In genomic region chr9:68584110-68585033, GRCh38 we compare ENCODE assay signal across 8 cellular contexts. TPM values are rescaled to one million over a fixed set of nuclear protein-coding genes. Genes with fewer than 3 reads are reported as not detected.
DNase-seq lines count a peak whose midpoint lies in the region; ATAC-seq and TF ChIP-seq lines count a peak whose summit lies in the region.

No MANE protein-coding gene starts in this region.

- H3K27ac Mint-ChIP-seq in activated naive CD8-positive, alpha-beta T cell treated with anti-CD3 and anti-CD28 coated beads, Interleukin-2, amount 50 U/mL, for 24 hours, result no peak overlapping the region

- no peak overlapping the region for H3K4me3 ChIP-seq in heart left ventricle

- no peak overlapping the region for H3K4me3 Mint-ChIP-seq in activated naive CD8-positive, alpha-beta T cell treated with anti-CD3 and anti-CD28 coated beads, Interleukin-2, amount 50 U/mL, for 24 hours

- H3K36me3 Mint-ChIP-seq in activated naive CD8-positive, alpha-beta T cell treated with anti-CD3 and anti-CD28 coated beads, Interleukin-2, amount 50 U/mL, for 24 hours (ENCODE audit: low read depth), result no peaks in the 10 kb centered on the region

- peaks cover 7% of the 10 kb centered on the region for H3K27me3 Mint-ChIP-seq in activated naive CD8-positive, alpha-beta T cell treated with anti-CD3 and anti-CD28 coated beads, Interleukin-2, amount 50 U/mL, for 24 hours

- H3K4me1 Mint-ChIP-seq in activated naive CD8-positive, alpha-beta T cell treated with anti-CD3 and anti-CD28 coated beads, Interleukin-2, amount 50 U/mL, for 24 hours, result peaks cover 4% of the 10 kb centered on the region

- peak overlapping the region in 1 of 12 donors; percentile 27 for H3K27ac ChIP-seq in heart left ventricle

- TF ChIP-seq CTCF in GM12872 (IDR thresholded peaks at IDR 0.05; ENCODE audit: insufficient read depth, low read depth, low read length), result peak; percentile 99
- TF ChIP-seq CTCF in heart left ventricle (IDR thresholded peaks at IDR 0.05), result peak in 11 of 12 donors; percentile 95 to 100 (median 98)

- WGBS in heart left ventricle, 4 donors, result 26 to 29% (median 27%) methylated on average over 16 of the region's 16 CpGs

- intact Hi-C loops in heart left ventricle (cut with DNase I), result loop anchor here (1.0 to 10.0 kb wide), 26 partner anchors 93 to 443 kb away; partner anchors contain the start of gene PIP5K1B (in 2 of the 10)

- H3K9me3 ChIP-seq in heart left ventricle, result peaks cover 0 to 11% (median 0%) of the 10 kb centered on the region in 12 donors

- no peaks in the 10 kb centered on the region for H3K27me3 ChIP-seq in heart left ventricle

- H3K36me3 ChIP-seq in heart left ventricle, result no peaks in the 10 kb centered on the region

- ATAC-seq in HG02642 (IDR thresholded peaks at IDR 0.05; ENCODE audit: poor library complexity, unreplicated experiment) (peak; percentile 91), heart left ventricle (peak; percentile 91 to 98 (median 96)), GM19467 (IDR thresholded peaks at IDR 0.05; ENCODE audit: unreplicated experiment) (no peak)
- ATAC-seq in activated naive CD8-positive, alpha-beta T cell treated with anti-CD3 and anti-CD28 coated beads, Interleukin-2, amount 50 U/mL, for 24 hours, result peak; percentile 98

- no peaks in the 10 kb centered on the region for H3K4me1 ChIP-seq in heart left ventricle

- peaks cover 11% of the 10 kb centered on the region for H3K9me3 Mint-ChIP-seq in activated naive CD8-positive, alpha-beta T cell treated with anti-CD3 and anti-CD28 coated beads, Interleukin-2, amount 50 U/mL, for 24 hours

- TF ChIP-seq POLR2A in heart left ventricle (IDR thresholded peaks at IDR 0.05), result no peak

- peak; percentile 82 for DNase-seq in NCI-H1105 treated with DMSO at 0.1 percent for 48 hours (lab: John Stamatoyannopoulos, UW)
- peak; percentile 74 to 85 for DNase-seq in SW 1271 (lab: John Stamatoyannopoulos, UW)
- peak; percentile 84 for DNase-seq in activated naive CD8-positive, alpha-beta T cell treated with anti-CD3 and anti-CD28 coated beads, Interleukin-2, amount 50 U/mL, for 24 hours
- DNase-seq in heart left ventricle, result peak; percentile 82 to 91 (median 86)
- DNase-seq in putamen (ENCODE audit: low spot score), result peak; percentile 80

RNA-seq across cellular contexts. Expression of gene TMEM252, which starts 43.7 kb away (rescaled TPM):
- total RNA-seq in heart left ventricle, result not detected
- not detected for polyA plus RNA-seq in heart left ventricle
